8 cellular contexts compared by ENCODE assay signal in genomic region chr2:8584174-8585066, GRCh38.
A peak's percentile ranks its signal among the peaks of the same experiment; 100 is the strongest.
DNase-seq lines count a peak whose midpoint lies in the region; ATAC-seq and TF ChIP-seq lines count a peak whose summit lies in the region.

No MANE protein-coding gene starts in this region.

- H3K27me3 Mint-ChIP-seq in IgD-negative memory B cell = peaks cover 21% of the 10 kb centered on the region
- H3K27me3 Mint-ChIP-seq in osteocyte (ENCODE audit: unreplicated experiment) = peaks cover 9% of the 10 kb centered on the region

- no peaks in the 10 kb centered on the region for H4K20me1 ChIP-seq in BLaER1

- H3K4me1 Mint-ChIP-seq in IgD-negative memory B cell = peaks cover 16 to 30% (median 19%) of the 10 kb centered on the region in 3 donors
- peaks cover 6% of the 10 kb centered on the region for H3K4me1 Mint-ChIP-seq in osteocyte (ENCODE audit: unreplicated experiment)

- peak overlapping the region; percentile 77 for H3K27ac ChIP-seq in BLaER1

- DNase-seq in epithelial cell of proximal tubule (ENCODE audit: low read depth) = no peak
- DNase-seq in osteocyte (ENCODE audit: extremely low spot score, unreplicated experiment) = peak; percentile 66
- DNase-seq in medulla oblongata (ENCODE audit: extremely low spot score) = no peak
- no peak for DNase-seq in sciatic nerve (ENCODE audit: low spot score)
- DNase-seq in cerebellar nuclear complex (lab: John Stamatoyannopoulos, UW) = no peak

- H3K27ac Mint-ChIP-seq in IgD-negative memory B cell (peak overlapping the region in 2 of 3 donors; percentile 74 to 85), osteocyte (ENCODE audit: unreplicated experiment) (no peak overlapping the region)

- H3K36me3 ChIP-seq in BLaER1 = no peaks in the 10 kb centered on the region

- TF ChIP-seq CTCF in epithelial cell of proximal tubule (conservative IDR thresholded peaks at IDR 0.05; ENCODE audit: low read depth, low read length) = no peak
- TF ChIP-seq CTCF in osteocyte (IDR thresholded peaks at IDR 0.05) = no peak

- H3K9me3 ChIP-seq in BLaER1 = no peaks in the 10 kb centered on the region

- H3K36me3 Mint-ChIP-seq in IgD-negative memory B cell = no peaks in the 10 kb centered on the region
- no peaks in the 10 kb centered on the region for H3K36me3 Mint-ChIP-seq in osteocyte (ENCODE audit: unreplicated experiment)

- H3K9ac ChIP-seq in BLaER1 = peak overlapping the region; percentile 60

- no peaks in the 10 kb centered on the region for H3K27me3 ChIP-seq in BLaER1

- H3K4me3 ChIP-seq in BLaER1 = peak overlapping the region; percentile 46
- peak overlapping the region; percentile 44 for H3K4me3 ChIP-seq in epithelial cell of proximal tubule (ENCODE audit: low read depth, low read length)

- ATAC-seq in sciatic nerve (no peak), HG03139 (IDR thresholded peaks at IDR 0.05; ENCODE audit: unreplicated experiment) (no peak)

- intact Hi-C loops in sciatic nerve (cut with DNase I) = no loop called here

- H3K4me3 Mint-ChIP-seq in IgD-negative memory B cell = peak overlapping the region; percentile 61 to 95 (median 82)
- peak overlapping the region; percentile 50 for H3K4me3 Mint-ChIP-seq in osteocyte (ENCODE audit: unreplicated experiment)

- H3K4me1 ChIP-seq in BLaER1 = peaks cover 94% of the 10 kb centered on the region

- H3K9me3 Mint-ChIP-seq in IgD-negative memory B cell (peaks cover 0 to 1% (median 0%) of the 10 kb centered on the region in 3 donors), osteocyte (ENCODE audit: unreplicated experiment) (no peaks in the 10 kb centered on the region)

- H3K4me2 ChIP-seq in BLaER1 = peak overlapping the region; percentile 97
